ENCODE assay signal across 1 cellular context in the genomic region with DNA sequence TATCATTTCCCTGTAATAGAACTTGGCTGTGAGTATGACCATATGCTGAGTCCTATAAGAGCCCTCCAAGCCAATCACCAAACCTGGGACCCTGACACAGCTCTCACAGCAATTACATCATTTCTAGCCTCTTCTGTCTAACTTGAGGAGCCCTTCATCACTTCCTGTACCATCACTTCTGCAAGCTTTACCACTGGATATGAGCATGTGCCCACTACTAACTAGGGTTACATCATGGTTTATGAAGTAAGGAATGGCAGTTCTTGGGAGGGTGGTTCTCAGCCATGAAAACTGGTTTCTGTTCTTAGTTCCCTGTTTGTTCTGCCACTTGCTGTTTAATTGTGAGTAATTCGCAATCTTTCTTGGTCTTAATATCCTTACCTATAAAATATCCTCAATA.
TF ChIP-seq lines count a peak whose summit lies in the region.

No MANE protein-coding gene starts in this region.

TF ChIP-seq in HEK293, 187 proteins besides CTCF, POLR2A, EP300 and RAD21 (continued from another document):
- TF ChIP-seq, protein P1, sequence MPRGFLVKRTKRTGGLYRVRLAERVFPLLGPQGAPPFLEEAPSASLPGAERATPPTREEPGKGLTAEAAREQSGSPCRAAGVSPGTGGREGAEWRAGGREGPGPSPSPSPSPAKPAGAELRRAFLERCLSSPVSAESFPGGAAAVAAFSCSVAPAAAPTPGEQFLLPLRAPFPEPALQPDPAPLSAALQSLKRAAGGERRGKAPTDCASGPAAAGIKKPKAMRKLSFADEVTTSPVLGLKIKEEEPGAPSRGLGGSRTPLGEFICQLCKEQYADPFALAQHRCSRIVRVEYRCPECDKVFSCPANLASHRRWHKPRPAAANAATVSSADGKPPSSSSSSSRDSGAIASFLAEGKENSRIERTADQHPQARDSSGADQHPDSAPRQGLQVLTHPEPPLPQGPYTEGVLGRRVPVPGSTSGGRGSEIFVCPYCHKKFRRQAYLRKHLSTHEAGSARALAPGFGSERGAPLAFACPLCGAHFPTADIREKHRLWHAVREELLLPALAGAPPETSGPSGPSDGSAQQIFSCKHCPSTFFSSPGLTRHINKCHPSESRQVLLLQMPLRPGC (tag by site-specific recombination; IDR thresholded peaks at IDR 0.05) = no peak
- TF ChIP-seq, protein P2, sequence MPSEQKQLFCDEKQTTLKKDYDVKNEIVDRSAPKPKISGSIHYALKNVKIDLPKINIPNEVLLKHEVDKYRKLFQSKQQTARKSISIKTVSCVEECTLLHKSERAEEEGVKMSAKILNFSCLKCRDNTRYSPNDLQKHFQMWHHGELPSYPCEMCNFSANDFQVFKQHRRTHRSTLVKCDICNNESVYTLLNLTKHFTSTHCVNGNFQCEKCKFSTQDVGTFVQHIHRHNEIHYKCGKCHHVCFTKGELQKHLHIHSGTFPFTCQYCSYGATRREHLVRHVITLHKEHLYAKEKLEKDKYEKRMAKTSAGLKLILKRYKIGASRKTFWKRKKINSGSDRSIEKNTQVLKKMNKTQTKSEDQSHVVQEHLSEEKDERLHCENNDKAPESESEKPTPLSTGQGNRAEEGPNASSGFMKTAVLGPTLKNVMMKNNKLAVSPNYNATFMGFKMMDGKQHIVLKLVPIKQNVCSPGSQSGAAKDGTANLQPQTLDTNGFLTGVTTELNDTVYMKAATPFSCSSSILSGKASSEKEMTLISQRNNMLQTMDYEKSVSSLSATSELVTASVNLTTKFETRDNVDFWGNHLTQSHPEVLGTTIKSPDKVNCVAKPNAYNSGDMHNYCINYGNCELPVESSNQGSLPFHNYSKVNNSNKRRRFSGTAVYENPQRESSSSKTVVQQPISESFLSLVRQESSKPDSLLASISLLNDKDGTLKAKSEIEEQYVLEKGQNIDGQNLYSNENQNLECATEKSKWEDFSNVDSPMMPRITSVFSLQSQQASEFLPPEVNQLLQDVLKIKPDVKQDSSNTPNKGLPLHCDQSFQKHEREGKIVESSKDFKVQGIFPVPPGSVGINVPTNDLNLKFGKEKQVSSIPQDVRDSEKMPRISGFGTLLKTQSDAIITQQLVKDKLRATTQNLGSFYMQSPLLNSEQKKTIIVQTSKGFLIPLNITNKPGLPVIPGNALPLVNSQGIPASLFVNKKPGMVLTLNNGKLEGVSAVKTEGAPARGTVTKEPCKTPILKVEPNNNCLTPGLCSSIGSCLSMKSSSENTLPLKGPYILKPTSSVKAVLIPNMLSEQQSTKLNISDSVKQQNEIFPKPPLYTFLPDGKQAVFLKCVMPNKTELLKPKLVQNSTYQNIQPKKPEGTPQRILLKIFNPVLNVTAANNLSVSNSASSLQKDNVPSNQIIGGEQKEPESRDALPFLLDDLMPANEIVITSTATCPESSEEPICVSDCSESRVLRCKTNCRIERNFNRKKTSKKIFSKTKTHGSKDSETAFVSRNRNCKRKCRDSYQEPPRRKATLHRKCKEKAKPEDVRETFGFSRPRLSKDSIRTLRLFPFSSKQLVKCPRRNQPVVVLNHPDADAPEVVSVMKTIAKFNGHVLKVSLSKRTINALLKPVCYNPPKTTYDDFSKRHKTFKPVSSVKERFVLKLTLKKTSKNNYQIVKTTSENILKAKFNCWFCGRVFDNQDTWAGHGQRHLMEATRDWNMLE (tag by site-specific recombination; conservative IDR thresholded peaks at IDR 0.05; ENCODE audit: low read depth) = no peak
- TF ChIP-seq ZNF335 (tag by site-specific recombination; conservative IDR thresholded peaks at IDR 0.05) = 0 out of 2 replicates have a peak, but pooled peaks have one; percentile 17
